12 cellular contexts compared by ENCODE assay signal in genomic region chr1:211331011-211331709, GRCh38. TPM values are rescaled to one million over a fixed set of nuclear protein-coding genes. Genes with fewer than 3 reads are reported as not detected.
DNase-seq lines count a peak whose midpoint lies in the region; ATAC-seq and TF ChIP-seq lines count a peak whose summit lies in the region.
"Had no signal": no experiment of that assay in that cellular context is flagged by ENCODE, and none has a peak within 500 bp of the region (broad histone marks: within the 10 kb centered on the region; RNA-seq: fewer than 3 reads in every experiment).

No MANE protein-coding gene starts in this region.

- H3K9me3 ChIP-seq in CD4-positive, alpha-beta T cell (ENCODE audit: control insufficient read depth, low read length): no peaks in the 10 kb centered on the region
- H3K9me3 ChIP-seq: ascending aorta had no signal

- DNase-seq in CD4-positive, alpha-beta T cell: no peak
- DNase-seq in HS-5 (ENCODE audit: low read depth) (peak; percentile 25), naive B cell (no peak), MV-4-11 (lab: John Stamatoyannopoulos, UW) (no peak), ureter (ENCODE audit: low spot score) (no peak), medulla oblongata (ENCODE audit: extremely low spot score) (no peak)
- DNase-seq in activated naive CD8-positive, alpha-beta T cell treated with anti-CD3 and anti-CD28 coated beads for 36 hours: no peak
- DNase-seq: Calu3, mesendoderm, NCI-H2029 had no signal

- no peaks in the 10 kb centered on the region for H3K9me3 Mint-ChIP-seq in CD4-positive, alpha-beta T cell
- H3K9me3 Mint-ChIP-seq in activated naive CD8-positive, alpha-beta T cell treated with anti-CD3 and anti-CD28 coated beads for 36 hours: no peaks in the 10 kb centered on the region
- no peaks in the 10 kb centered on the region for H3K9me3 Mint-ChIP-seq in naive B cell

- no peak for ATAC-seq in CD4-positive, alpha-beta T cell (ENCODE audit: poor library complexity)
- ATAC-seq in naive B cell (ENCODE audit: low read depth in 2 of 2): no peak

- H3K36me3 Mint-ChIP-seq in CD4-positive, alpha-beta T cell (ENCODE audit: low read depth): peaks cover 16% of the 10 kb centered on the region
- peaks cover 26% of the 10 kb centered on the region for H3K36me3 Mint-ChIP-seq in activated naive CD8-positive, alpha-beta T cell treated with anti-CD3 and anti-CD28 coated beads for 36 hours
- peaks cover 0 to 10% of the 10 kb centered on the region in 2 donors for H3K36me3 Mint-ChIP-seq in naive B cell

- H3K27ac Mint-ChIP-seq in CD4-positive, alpha-beta T cell: peak overlapping the region; percentile 83
- H3K27ac Mint-ChIP-seq in activated naive CD8-positive, alpha-beta T cell treated with anti-CD3 and anti-CD28 coated beads for 36 hours: peak overlapping the region; percentile 85
- peak overlapping the region; percentile 92 to 99 (median 96) for H3K27ac Mint-ChIP-seq in naive B cell
- H3K27ac Mint-ChIP-seq: progenitor cell of endocrine pancreas had no signal

- H3K27me3 Mint-ChIP-seq in CD4-positive, alpha-beta T cell: no peaks in the 10 kb centered on the region
- no peaks in the 10 kb centered on the region for H3K27me3 Mint-ChIP-seq in activated naive CD8-positive, alpha-beta T cell treated with anti-CD3 and anti-CD28 coated beads for 36 hours
- H3K27me3 Mint-ChIP-seq in naive B cell: no peaks in the 10 kb centered on the region

- CTCF ChIA-PET in CD4-positive, alpha-beta T cell (lab: Charles Lee): interaction anchor here (0.7 kb wide), 1 partner anchor 1370 kb away, joined by 3 read pairs; no protein-coding TSS in a partner anchor

- no peak overlapping the region for H3K27ac ChIP-seq in CD4-positive, alpha-beta T cell (ENCODE audit: low read depth, low read length)
- H3K27ac ChIP-seq: ascending aorta had no signal

- TF ChIP-seq CTCF in CD4-positive, alpha-beta T cell (IDR thresholded peaks at IDR 0.05): no peak

- POLR2A ChIA-PET in CD4-positive, alpha-beta T cell (lab: Charles Lee): interaction anchor here (0.6 kb wide), 1 partner anchor 9 kb away, joined by 5 read pairs; no protein-coding TSS in a partner anchor

- peak overlapping the region; percentile 95 for H3K4me3 Mint-ChIP-seq in CD4-positive, alpha-beta T cell
- no peak overlapping the region for H3K4me3 Mint-ChIP-seq in activated naive CD8-positive, alpha-beta T cell treated with anti-CD3 and anti-CD28 coated beads for 36 hours
- peak overlapping the region; percentile 70 to 99 (median 95) for H3K4me3 Mint-ChIP-seq in naive B cell

- no peaks in the 10 kb centered on the region for H3K27me3 ChIP-seq in CD4-positive, alpha-beta T cell (ENCODE audit: control insufficient read depth, insufficient read depth, low read length)
- H3K27me3 ChIP-seq: ascending aorta had no signal

- intact Hi-C loops in CD4-positive, alpha-beta T cell (cut with DNase I, micrococcal nuclease): no loop called here

- peaks cover 88% of the 10 kb centered on the region for H3K4me1 Mint-ChIP-seq in CD4-positive, alpha-beta T cell (ENCODE audit: low read depth)
- H3K4me1 Mint-ChIP-seq in activated naive CD8-positive, alpha-beta T cell treated with anti-CD3 and anti-CD28 coated beads for 36 hours: peaks cover 76% of the 10 kb centered on the region
- H3K4me1 Mint-ChIP-seq in naive B cell: peaks cover 75 to 91% (median 87%) of the 10 kb centered on the region in 3 donors

RNA-seq across cellular contexts. Expression of gene TRAF5, which starts 4.5 kb away (rescaled TPM):
- total RNA-seq in CD4-positive, alpha-beta T cell: 10 to 100 TPM; 21.9 to 23.2 TPM
- 10 to 100 TPM; 23.7 to 24.4 TPM for total RNA-seq in activated naive CD8-positive, alpha-beta T cell treated with anti-CD3 and anti-CD28 coated beads for 36 hours
- polyA plus RNA-seq in naive B cell (ENCODE audit: low read depth in 6 of 6): 100 to 1,000 TPM in 1 of 6 donors, 10 to 100 TPM in 5; 41.1 to 105 (median 80.3) TPM
- 36.3 TPM for total RNA-seq in ureter
